Comparison of ENCODE assay signal across 8 cellular contexts in genomic region chr15:60590935-60591490, GRCh38.
DNase-seq lines count a peak whose midpoint lies in the region; ATAC-seq, FAIRE-seq and TF ChIP-seq lines count a peak whose summit lies in the region.

No MANE protein-coding gene starts in this region.

- CTCF ChIA-PET in MCF 10A (lab: Yijun Ruan, JAX): interaction anchor here (0.6 to 10.9 kb wide), 8 partner anchors 9 to 460 kb away, joined by 3 to 163 read pairs (median 4); no protein-coding TSS in a partner anchor

- no peaks in the 10 kb centered on the region for H3K27me3 ChIP-seq in small intestine (ENCODE audit: control insufficient read depth in 2 of 2, insufficient read depth in 2 of 2, low read length in 2 of 2)

- peak overlapping the region; percentile 69 for H3K4me3 ChIP-seq in AG10803 (ENCODE audit: low read length)
- peak overlapping the region; percentile 43 for H3K4me3 ChIP-seq in HFF-Myc (replicated peaks; ENCODE audit: low read depth, low read length)
- H3K4me3 ChIP-seq in small intestine (ENCODE audit: low read depth in 1 of 2, low read length in 2 of 2): peak overlapping the region; percentile 83 to 85

- no peaks in the 10 kb centered on the region for H3K9me3 Mint-ChIP-seq in MCF 10A (ENCODE audit: unreplicated experiment)

- DNase-seq in AG10803 (ENCODE audit: low read depth): peak; percentile 52
- no peak for DNase-seq in HFF-Myc (ENCODE audit: extremely low read depth, low read depth)
- DNase-seq in SW480 (ENCODE audit: low spot score): peak; percentile 57
- DNase-seq in MCF 10A (ENCODE audit: unreplicated experiment): no peak
- peak; percentile 59 for DNase-seq in iris pigment epithelial cell (ENCODE audit: low read depth)
- peak; percentile 49 for DNase-seq in small intestine

- peaks cover 11% of the 10 kb centered on the region for H3K4me1 Mint-ChIP-seq in MCF 10A (ENCODE audit: insufficient read depth, unreplicated experiment)

- no peaks in the 10 kb centered on the region for H3K36me3 Mint-ChIP-seq in MCF 10A (ENCODE audit: insufficient read depth, unreplicated experiment)

- ATAC-seq in GM21786 (IDR thresholded peaks at IDR 0.05; ENCODE audit: unreplicated experiment) (no peak), HG03196 (IDR thresholded peaks at IDR 0.05; ENCODE audit: unreplicated experiment) (no peak)

- 2 to 3% (median 2%) methylated on average over 38 to 41 of the region's 41 CpGs for WGBS in small intestine, 3 donors

- H3K27ac Mint-ChIP-seq in MCF 10A (ENCODE audit: low read depth, unreplicated experiment): no peak overlapping the region

- H3K27ac ChIP-seq in small intestine (ENCODE audit: low read depth in 1 of 2, low read length in 1 of 2): peak overlapping the region; percentile 79 to 95

- no TSS peak for BruUV-seq in MCF 10A (replicated peaks; lab: Mats Ljungman, UMichigan)

- no peaks in the 10 kb centered on the region for H3K9me3 ChIP-seq in small intestine (ENCODE audit: control insufficient read depth, low read depth)

- intact Hi-C loops in MCF 10A (cut with micrococcal nuclease): loop anchor here (10.0 kb wide), 1 partner anchor 214 kb away; no protein-coding TSS in a partner anchor

- no peaks in the 10 kb centered on the region for H3K27me3 Mint-ChIP-seq in MCF 10A (ENCODE audit: insufficient read depth, unreplicated experiment)

- H3K4me3 Mint-ChIP-seq in MCF 10A (ENCODE audit: unreplicated experiment): peak overlapping the region; percentile 67

- TF ChIP-seq CTCF in AG10803 (conservative IDR thresholded peaks at IDR 0.05; ENCODE audit: low read length): no peak; the same call in 1 of the 2 replicates
- no peak for TF ChIP-seq CTCF in HFF-Myc (IDR thresholded peaks at IDR 0.05; ENCODE audit: low read depth, low read length, missing control alignments)
- TF ChIP-seq CTCF in MCF 10A (IDR thresholded peaks at IDR 0.05; ENCODE audit: unreplicated experiment): no peak

- no peak for FAIRE-seq in small intestine (lab: Jason Lieb, UNC)

- POLR2A ChIA-PET in MCF 10A (lab: Yijun Ruan, JAX): interaction anchor here (0.6 to 2.2 kb wide), 7 partner anchors 82 to 341 kb away, joined by 3 to 11 read pairs (median 3); no protein-coding TSS in a partner anchor

- no peaks in the 10 kb centered on the region for H3K4me1 ChIP-seq in small intestine (ENCODE audit: control insufficient read depth in 2 of 2, insufficient read depth in 1 of 2, low read depth in 1 of 2, low read length in 1 of 2)

- H3K36me3 ChIP-seq in small intestine (ENCODE audit: control insufficient read depth in 2 of 2, insufficient read depth in 2 of 2, low read length in 2 of 2): no peaks in the 10 kb centered on the region

Comparison
In these comparisons a context has a peak if more than half of its experiments do, and no peak if none do; other contexts are left out.
1. DNase-seq: peak in AG10803 (single experiment), SW480 (single experiment), iris pigment epithelial cell (single experiment) and small intestine (single experiment); none in HFF-Myc (single experiment) and MCF 10A (single experiment).
2. Peak in every context shown above with its lines, with median percentiles within 50 percentile points of each other: H3K4me3 ChIP-seq.